Comparison of ENCODE assay signal across 25 cellular contexts in the genomic region with DNA sequence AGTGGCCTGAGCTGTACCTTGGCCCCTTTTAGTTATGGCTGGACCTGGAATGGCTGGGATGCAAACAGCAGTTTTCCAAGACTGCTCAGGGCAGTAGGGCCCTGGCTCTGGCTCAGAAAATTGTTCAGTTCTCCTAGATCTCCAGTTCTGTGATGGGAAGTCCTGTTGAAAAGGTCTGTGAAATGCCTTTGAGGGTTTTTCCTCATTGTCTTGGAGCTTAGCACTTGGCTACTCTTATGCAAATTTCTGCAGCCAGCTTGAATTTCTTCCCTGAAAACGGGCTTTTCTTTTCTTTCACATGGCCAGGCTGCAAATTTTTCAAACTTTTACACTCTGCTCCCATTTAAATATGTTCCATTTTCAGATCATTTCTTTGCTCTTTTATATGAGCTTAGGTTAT. TPM values are rescaled to one million over a fixed set of nuclear protein-coding genes. Genes with fewer than 3 reads are reported as not detected.
DNase-seq lines count a peak whose midpoint lies in the region; ATAC-seq lines count a peak whose summit lies in the region.
"Had no signal": no experiment of that assay in that cellular context is flagged by ENCODE, and none has a peak within 500 bp of the region (broad histone marks: within the 10 kb centered on the region; RNA-seq: fewer than 3 reads in every experiment).

No MANE protein-coding gene starts in this region.

- no peak overlapping the region for H3K27ac ChIP-seq in right cardiac atrium (ENCODE audit: low read length)
- H3K27ac ChIP-seq: BLaER1 had no signal

- peaks cover 21% of the 10 kb centered on the region for H3K4me1 ChIP-seq in HAP-1
- H3K4me1 ChIP-seq in neuron (ENCODE audit: insufficient read depth, low read length) = peaks cover 5% of the 10 kb centered on the region
- no peaks in the 10 kb centered on the region for H3K4me1 ChIP-seq in right cardiac atrium (ENCODE audit: control insufficient read depth, insufficient read depth, low read length)
- H3K4me1 ChIP-seq: BE2C, BLaER1 had no signal

- H3K36me3 ChIP-seq in HAP-1 (replicated peaks) (no peaks in the 10 kb centered on the region), neuron (ENCODE audit: insufficient read depth, low read length) (no peaks in the 10 kb centered on the region)
- H3K36me3 ChIP-seq: BE2C, BLaER1 had no signal

- 16% methylated on average over 1 of the region's 1 CpG for WGBS in right cardiac atrium

- in situ Hi-C loops in HAP-1 (cut with MboI; ENCODE audit: low sequenced_read_pairs) = no loop called here

- H3K4me3 ChIP-seq in HAP-1 (no peak overlapping the region), neuron (ENCODE audit: low read length) (no peak overlapping the region), right cardiac atrium (ENCODE audit: low read length) (no peak overlapping the region)
- H3K4me3 ChIP-seq: BLaER1 had no signal

- no peak for ATAC-seq in HG03354 (IDR thresholded peaks at IDR 0.05; ENCODE audit: poor library complexity, severe bottlenecking, unreplicated experiment)
- ATAC-seq in right cardiac atrium = no peak

- H3K27me3 ChIP-seq in HAP-1 (ENCODE audit: low read depth) (no peaks in the 10 kb centered on the region), neuron (ENCODE audit: insufficient read depth, low read length) (no peaks in the 10 kb centered on the region), right cardiac atrium (ENCODE audit: control insufficient read depth, insufficient read depth) (no peaks in the 10 kb centered on the region)
- H3K27me3 ChIP-seq: BE2C, BLaER1 had no signal

- H2AFZ ChIP-seq in neuron (ENCODE audit: low read depth, low read length) = peak overlapping the region; percentile 63

- intact Hi-C loops in right cardiac atrium (cut with DNase I) = no loop called here

- DNase-seq in HAP-1 (ENCODE audit: low spot score in 2 of 2) (peak; percentile 58 to 91), right cardiac atrium (no peak), NCI-H187 treated with DMSO at 0.1 percent for 48 hours (lab: John Stamatoyannopoulos, UW) (no peak)
- DNase-seq: 8988T; ACHN; BE2C; C1 segment of cervical spinal cord; CD4-positive, alpha-beta memory T cell; CD4-positive, CD25-positive, alpha-beta regulatory T cell; CD8-positive, alpha-beta memory T cell; COR-L47; DMS 273 treated with DMSO at 0.1 percent for 48 hours; DMS153; DMS53; DMS79; DND-41; EL; GF-D8 had no signal

- H3K9me3 ChIP-seq in HAP-1 = peaks cover 6% of the 10 kb centered on the region; the same call in 1 of the 2 replicates
- no peaks in the 10 kb centered on the region for H3K9me3 ChIP-seq in neuron (ENCODE audit: low read length)
- no peaks in the 10 kb centered on the region for H3K9me3 ChIP-seq in right cardiac atrium (ENCODE audit: control insufficient read depth, low read length)
- H3K9me3 ChIP-seq: BE2C, BLaER1 had no signal

RNA-seq across cellular contexts. Expression of a gene that starts 33.2 kb away (rescaled TPM):
- total RNA-seq in right cardiac atrium = not detected
- polyA plus RNA-seq in right cardiac atrium = not detected
- total RNA-seq: A673; CD4-positive, alpha-beta memory T cell; CD4-positive, CD25-positive, alpha-beta regulatory T cell; CD8-positive, alpha-beta memory T cell; Daoy had no signal
- polyA plus RNA-seq: AG04450; CD14-positive monocyte; CD4-positive, alpha-beta memory T cell; CD4-positive, CD25-positive, alpha-beta regulatory T cell; CD8-positive, alpha-beta memory T cell had no signal

RNA-seq across cellular contexts. Expression of a gene that starts 58.0 kb away (rescaled TPM):
- not detected for total RNA-seq in right cardiac atrium
- polyA plus RNA-seq in right cardiac atrium = not detected
- total RNA-seq: CD4-positive, alpha-beta memory T cell; CD4-positive, CD25-positive, alpha-beta regulatory T cell; CD8-positive, alpha-beta memory T cell; Daoy had no signal
- polyA plus RNA-seq: AG04450; CD14-positive monocyte; CD4-positive, alpha-beta memory T cell; CD4-positive, CD25-positive, alpha-beta regulatory T cell; CD8-positive, alpha-beta memory T cell had no signal

Comparison
In these comparisons a context has a peak if more than half of its experiments do, and no peak if none do; other contexts are left out.
1. DNase-seq: peak in HAP-1 (2 of 2); none in right cardiac atrium (0 of 3) and NCI-H187 treated with DMSO at 0.1 percent for 48 hours (single experiment).